8 cellular contexts compared by ENCODE assay signal in the genomic region with DNA sequence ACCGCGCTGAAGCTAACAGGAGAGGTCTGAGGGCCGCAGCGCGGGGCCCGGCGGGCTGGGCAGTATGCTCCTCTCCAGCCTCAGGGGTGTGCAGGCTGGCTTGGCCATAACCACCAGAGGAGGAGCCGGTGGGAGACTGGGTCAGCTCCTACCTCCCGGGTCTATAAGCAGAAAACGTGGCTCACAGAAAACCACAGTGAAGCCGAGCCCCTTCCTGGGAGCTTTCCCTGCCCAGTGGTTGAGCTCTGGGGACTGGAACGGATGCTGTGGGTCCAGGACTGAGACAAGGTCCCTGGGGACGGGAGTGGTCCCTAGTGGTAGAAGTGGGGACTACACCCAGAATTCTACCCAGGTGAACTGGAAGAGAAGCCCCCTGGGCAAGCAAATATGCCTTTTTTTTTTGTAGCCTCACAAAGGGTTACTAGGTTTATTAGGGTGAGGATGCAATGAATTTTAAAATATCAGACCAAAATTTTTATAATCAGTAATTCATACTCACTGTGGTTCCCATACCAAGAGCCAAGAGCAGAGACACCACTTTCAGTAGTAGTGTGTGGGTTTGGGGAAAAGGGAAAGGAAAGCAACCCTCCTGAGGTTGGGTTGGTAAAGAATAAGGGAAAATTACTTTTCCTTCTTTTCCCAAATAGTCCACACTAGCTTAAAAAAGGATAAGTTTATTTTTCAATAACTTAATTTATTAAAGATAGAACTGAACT.
DNase-seq lines count a peak whose midpoint lies in the region; ATAC-seq and TF ChIP-seq lines count a peak whose summit lies in the region.

No MANE protein-coding gene starts in this region.

- peak; percentile 58 for ATAC-seq in GM19023 (IDR thresholded peaks at IDR 0.05; ENCODE audit: unreplicated experiment)
- no peak for ATAC-seq in GM21717 (IDR thresholded peaks at IDR 0.05; ENCODE audit: unreplicated experiment)

- H3K9ac ChIP-seq in mesendoderm (ENCODE audit: low read length): no peak overlapping the region

- no peaks in the 10 kb centered on the region for H3K79me2 ChIP-seq in mesendoderm (ENCODE audit: control insufficient read depth, insufficient read depth, low read length)

- no peak overlapping the region for H4K8ac ChIP-seq in mesendoderm (ENCODE audit: low read depth, low read length)

- no peak overlapping the region for H2BK15ac ChIP-seq in mesendoderm (replicated peaks; ENCODE audit: low read depth)

- H2BK5ac ChIP-seq in mesendoderm (ENCODE audit: low read length): no peak overlapping the region

- H3K4me3 ChIP-seq in Jurkat, Clone E6-1 (ENCODE audit: low read length): no peak overlapping the region
- H3K4me3 ChIP-seq in cardiac fibroblast (replicated peaks in 1 of 2; ENCODE audit: low read depth in 2 of 2, low read length in 2 of 2) (no peak overlapping the region), mesendoderm (ENCODE audit: low read length) (no peak overlapping the region)

- peak overlapping the region; percentile 42 for H3K56ac ChIP-seq in mesendoderm (ENCODE audit: low read length)

- H3K79me1 ChIP-seq in mesendoderm (ENCODE audit: low read length): no peaks in the 10 kb centered on the region

- H4K5ac ChIP-seq in mesendoderm (ENCODE audit: low read length): no peak overlapping the region

- DNase-seq in AG08396 (ENCODE audit: low spot score): peak; percentile 34
- peak; percentile 65 for DNase-seq in Jurkat, Clone E6-1 (ENCODE audit: low read depth, low spot score)
- peak; percentile 66 for DNase-seq in activated CD4-positive, CD25-positive, alpha-beta regulatory T cell treated with anti-CD3 and anti-CD28 coated beads, Interleukin-2, amount 50 U/mL, for 72 hours
- no peak for DNase-seq in cardiac fibroblast (ENCODE audit: low read depth in 2 of 2)
- peak; percentile 90 for DNase-seq in mesendoderm
- peak; percentile 24 to 75 (median 46) for DNase-seq in stimulated activated naive CD4-positive, alpha-beta T cell (lab: John Stamatoyannopoulos, UW)

- WGBS in mesendoderm (ENCODE audit: extremely low coverage, insufficient coverage, low lambda C conversion rate): no CpG with 5 or more reads among the region's 13 CpGs

- no peak overlapping the region for H3K23ac ChIP-seq in mesendoderm (ENCODE audit: low read length)

- no peaks in the 10 kb centered on the region for H3K4me1 ChIP-seq in mesendoderm (ENCODE audit: control insufficient read depth, low read depth, low read length)

- no peak overlapping the region for H3K4me2 ChIP-seq in mesendoderm (ENCODE audit: low read length)

- no peak overlapping the region for H2AK5ac ChIP-seq in mesendoderm (ENCODE audit: low read length)

- H3K18ac ChIP-seq in mesendoderm (ENCODE audit: low read length): no peak overlapping the region

- H2BK120ac ChIP-seq in mesendoderm (ENCODE audit: low read depth, low read length): no peak overlapping the region

- no peaks in the 10 kb centered on the region for H3K27me3 ChIP-seq in mesendoderm (ENCODE audit: insufficient read depth, low read length, poor library complexity)

- H3K4ac ChIP-seq in mesendoderm (ENCODE audit: low read depth, low read length): no peak overlapping the region

- no peaks in the 10 kb centered on the region for H3K36me3 ChIP-seq in mesendoderm (ENCODE audit: control insufficient read depth, insufficient read depth, low read length)

- H3K27ac ChIP-seq in mesendoderm (ENCODE audit: low read depth, low read length): no peak overlapping the region

- peak; percentile 40 for TF ChIP-seq CTCF in cardiac fibroblast (IDR thresholded peaks at IDR 0.05; ENCODE audit: low read depth, low read length)

Comparison
In these comparisons a context has a peak if more than half of its experiments do, and no peak if none do; other contexts are left out.
1. DNase-seq: peak in AG08396 (single experiment), Jurkat, Clone E6-1 (single experiment), activated CD4-positive, CD25-positive, alpha-beta regulatory T cell treated with anti-CD3 and anti-CD28 coated beads, Interleukin-2, amount 50 U/mL, for 72 hours (single experiment), mesendoderm (single experiment) and stimulated activated naive CD4-positive, alpha-beta T cell (6 of 6); none in cardiac fibroblast (0 of 2).